ENCODE assay signal across 27 cellular contexts in the genomic region with DNA sequence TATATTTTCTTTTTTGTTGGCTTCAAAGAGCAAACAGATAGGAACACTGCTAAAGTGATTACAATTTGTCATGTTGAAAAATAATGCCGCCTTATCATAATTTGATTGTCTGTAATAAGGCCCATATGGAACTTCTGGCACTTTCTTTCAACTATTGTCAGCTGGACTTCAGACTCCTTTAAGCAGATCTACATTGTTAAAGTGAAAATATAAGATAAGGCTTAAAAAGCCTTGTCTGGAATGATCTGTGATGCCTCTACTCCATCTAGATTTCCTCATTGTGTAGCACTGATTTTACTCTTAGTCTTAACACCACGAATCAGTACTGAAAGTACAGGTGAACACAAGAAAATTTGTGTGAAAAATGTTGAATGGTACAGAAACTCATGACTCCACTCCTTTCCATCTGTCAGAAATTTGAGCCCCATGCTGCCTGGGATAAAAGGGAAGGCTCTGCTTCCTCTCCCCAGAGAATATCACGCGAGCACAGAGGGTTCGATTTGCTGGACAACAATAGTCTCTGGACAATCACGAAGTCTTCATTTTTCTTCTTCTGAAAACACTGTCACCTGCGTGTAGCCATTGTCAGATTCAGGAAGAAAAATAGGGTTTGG. TPM values are rescaled to one million over a fixed set of nuclear protein-coding genes. Genes with fewer than 3 reads are reported as not detected.
DNase-seq lines count a peak whose midpoint lies in the region; ATAC-seq and TF ChIP-seq lines count a peak whose summit lies in the region.
"Had no signal": no experiment of that assay in that cellular context is flagged by ENCODE, and none has a peak within 500 bp of the region (broad histone marks: within the 10 kb centered on the region; RNA-seq: fewer than 3 reads in every experiment).

No MANE protein-coding gene starts in this region.

- no peak for ATAC-seq in foreskin keratinocyte
- ATAC-seq in HG03135 (IDR thresholded peaks at IDR 0.05; ENCODE audit: unreplicated experiment): no peak
- ATAC-seq: activated CD4-positive, CD25-positive, alpha-beta regulatory T cell treated with anti-CD3 and anti-CD28 coated beads, Interleukin-2, amount 50 U/mL, for 24 hours had no signal

- H3K27me3 ChIP-seq in foreskin keratinocyte: peaks cover 13% of the 10 kb centered on the region
- H3K27me3 ChIP-seq: hepatocyte, upper lobe of left lung had no signal

- peak; percentile 16 for DNase-seq in LHCN-M2 (ENCODE audit: low read depth)
- peak; percentile 45 for DNase-seq in SK-N-DZ (ENCODE audit: low spot score)
- DNase-seq in glutamatergic neuron: peak; percentile 42
- DNase-seq in substantia nigra (lab: John Stamatoyannopoulos, UW): no peak
- no peak for DNase-seq in foreskin keratinocyte
- DNase-seq in NCI-H2196 treated with DMSO at 0.1 percent for 48 hours (lab: John Stamatoyannopoulos, UW; ENCODE audit: unreplicated experiment): no peak
- DNase-seq in CD14-positive monocyte (ENCODE audit: low spot score): no peak
- DNase-seq: activated CD4-positive, alpha-beta memory T cell treated with anti-CD3 and anti-CD28 coated beads for 36 hours; activated naive CD8-positive, alpha-beta T cell treated with anti-CD3 and anti-CD28 coated beads, Interleukin-2, amount 10 ng/mL, durations not matched to agents 7 days and 5 days; CD4-positive, alpha-beta memory T cell; cerebellar nuclear complex; DMS153; foreskin fibroblast; GOT3; KBM-7; left ventricle myocardium inferior; NCI-H1417 treated with DMSO at 0.1 percent for 48 hours; NCI-H2227 treated with DMSO at 0.1 percent for 48 hours; NCI-H774; OCI-M1; upper lobe of left lung had no signal

- H3K4me1 Mint-ChIP-seq in glutamatergic neuron (ENCODE audit: low read depth, unreplicated experiment) (peaks cover 48% of the 10 kb centered on the region), CD14-positive monocyte (peaks cover 27% of the 10 kb centered on the region)

- H3K36me3 Mint-ChIP-seq in glutamatergic neuron (ENCODE audit: unreplicated experiment) (no peaks in the 10 kb centered on the region), CD14-positive monocyte (no peaks in the 10 kb centered on the region)
- H3K36me3 Mint-ChIP-seq: activated CD4-positive, alpha-beta memory T cell treated with anti-CD3 and anti-CD28 coated beads for 36 hours; activated naive CD8-positive, alpha-beta T cell treated with anti-CD3 and anti-CD28 coated beads, Interleukin-2, amount 10 ng/mL, durations not matched to agents 7 days and 5 days had no signal

- H3K27ac ChIP-seq in substantia nigra (ENCODE audit: low read depth, low read length, poor library complexity, severe bottlenecking): peak overlapping the region; percentile 21
- H3K27ac ChIP-seq in foreskin keratinocyte: no peak overlapping the region
- H3K27ac ChIP-seq: epithelial cell of prostate, hepatocyte, left ventricle myocardium inferior, prostate gland, upper lobe of left lung had no signal

- intact Hi-C loops in CD14-positive monocyte (cut with micrococcal nuclease): no loop called here

- H3K27ac Mint-ChIP-seq in glutamatergic neuron (ENCODE audit: unreplicated experiment) (peak overlapping the region; percentile 98), CD14-positive monocyte (no peak overlapping the region)
- H3K27ac Mint-ChIP-seq: activated CD4-positive, alpha-beta memory T cell treated with anti-CD3 and anti-CD28 coated beads for 36 hours; activated naive CD8-positive, alpha-beta T cell treated with anti-CD3 and anti-CD28 coated beads, Interleukin-2, amount 10 ng/mL, durations not matched to agents 7 days and 5 days; activated T-helper 2 cell treated with anti-CD3 and anti-CD28 coated beads, Interferon-gamma antibody, Interleukin-2, Interleukin-4, amounts not matched to agents 10 μg/mL and 5 μg/mL and 100 μg/mL, durations not matched to agents 14 hours and 24 hours and 36 hours; CD4-positive, alpha-beta memory T cell had no signal

- no peaks in the 10 kb centered on the region for H3K4me1 ChIP-seq in foreskin keratinocyte
- H3K4me1 ChIP-seq: left ventricle myocardium inferior, prostate gland, upper lobe of left lung had no signal

- peaks cover 13% of the 10 kb centered on the region for H3K9me3 Mint-ChIP-seq in glutamatergic neuron (ENCODE audit: unreplicated experiment)
- peaks cover 0 to 4% (median 0%) of the 10 kb centered on the region in 7 donors for H3K9me3 Mint-ChIP-seq in CD14-positive monocyte
- H3K9me3 Mint-ChIP-seq: activated CD4-positive, alpha-beta memory T cell treated with anti-CD3 and anti-CD28 coated beads for 36 hours; activated naive CD8-positive, alpha-beta T cell treated with anti-CD3 and anti-CD28 coated beads, Interleukin-2, amount 10 ng/mL, durations not matched to agents 7 days and 5 days; activated T-helper 2 cell treated with anti-CD3 and anti-CD28 coated beads, Interferon-gamma antibody, Interleukin-2, Interleukin-4, amounts not matched to agents 10 μg/mL and 5 μg/mL and 100 μg/mL, durations not matched to agents 14 hours and 24 hours and 36 hours; CD4-positive, alpha-beta memory T cell had no signal

- H3K4me3 Mint-ChIP-seq in glutamatergic neuron (ENCODE audit: unreplicated experiment) (peak overlapping the region; percentile 88), CD14-positive monocyte (no peak overlapping the region)
- H3K4me3 Mint-ChIP-seq: activated CD4-positive, alpha-beta memory T cell treated with anti-CD3 and anti-CD28 coated beads for 36 hours; activated naive CD8-positive, alpha-beta T cell treated with anti-CD3 and anti-CD28 coated beads, Interleukin-2, amount 10 ng/mL, durations not matched to agents 7 days and 5 days; CD4-positive, alpha-beta memory T cell had no signal

- H3K27me3 Mint-ChIP-seq in glutamatergic neuron (ENCODE audit: unreplicated experiment): peaks cover 4% of the 10 kb centered on the region
- peaks cover 0 to 4% (median 2%) of the 10 kb centered on the region in 3 donors for H3K27me3 Mint-ChIP-seq in CD14-positive monocyte (ENCODE audit: low read depth in 3 of 3)
- H3K27me3 Mint-ChIP-seq: activated naive CD8-positive, alpha-beta T cell treated with anti-CD3 and anti-CD28 coated beads, Interleukin-2, amount 10 ng/mL, durations not matched to agents 7 days and 5 days had no signal

- TF ChIP-seq CTCF in glutamatergic neuron (IDR thresholded peaks at IDR 0.05; ENCODE audit: partially characterized antibody, unreplicated experiment): no peak
- TF ChIP-seq CTCF in foreskin keratinocyte (conservative IDR thresholded peaks at IDR 0.05): no peak
- TF ChIP-seq CTCF in CD14-positive monocyte (IDR thresholded peaks at IDR 0.05): no peak

RNA-seq across cellular contexts. Expression of gene BCAS1, which starts 56.0 kb away (rescaled TPM):
- total RNA-seq in LHCN-M2 (2014; rRNA removed) (0.06 TPM in 1 of 2 replicates, not detected in the other), glutamatergic neuron (ENCODE audit: unreplicated experiment) (0.32 TPM), foreskin keratinocyte (not detected in 2 replicates)
- 0.01 TPM for polyA plus RNA-seq in LHCN-M2 (2012)
- polyA plus RNA-seq in SK-N-DZ (2014; cell fraction: cytosol; rRNA removed): 0.08 and 0.10 TPM in 2 replicates
- polyA plus RNA-seq in SK-N-DZ (2014; cell fraction: nucleus; rRNA removed): 0.15 and 0.36 TPM in 2 replicates
- polyA plus RNA-seq in foreskin keratinocyte (not detected in 2 replicates), CD14-positive monocyte (under 1 TPM in 1 of 2 donors, not detected in 1; 0.02 TPM)
- total RNA-seq: activated T-helper 2 cell treated with anti-CD3 and anti-CD28 coated beads, Interferon-gamma antibody, Interleukin-2, Interleukin-4, amounts not matched to agents 10 μg/mL and 5 μg/mL and 100 μg/mL, durations not matched to agents 14 hours and 24 hours and 36 hours; left ventricle myocardium inferior had no signal

Comparison
In these comparisons a context has a peak if more than half of its experiments do, and no peak if none do; other contexts are left out.
1. DNase-seq: peak in LHCN-M2 (single experiment), SK-N-DZ (single experiment) and glutamatergic neuron (single experiment); none in substantia nigra (0 of 49), foreskin keratinocyte (0 of 2), NCI-H2196 treated with DMSO at 0.1 percent for 48 hours (single experiment) and CD14-positive monocyte (single experiment).